Comparison of ENCODE assay signal across 1 cellular context in genomic region chr6:145241039-145241438, GRCh38.
A peak's percentile ranks its signal among the peaks of the same experiment; 100 is the strongest.
TF ChIP-seq lines count a peak whose summit lies in the region.

No MANE protein-coding gene starts in this region.

TF ChIP-seq in IMR-90, 13 proteins besides CTCF, POLR2A, EP300 and RAD21:
- no peak for TF ChIP-seq RCOR1 (IDR thresholded peaks at IDR 0.05; ENCODE audit: insufficient replicate concordance, low read length)
- TF ChIP-seq NFE2L2 (IDR thresholded peaks at IDR 0.05; ENCODE audit: low read depth, low read length): peak; percentile 85
- TF ChIP-seq FOS (IDR thresholded peaks at IDR 0.05; ENCODE audit: low read depth, low read length): 0 out of 2 replicates have a peak, but pooled peaks have one; percentile 15
- no peak for TF ChIP-seq MXI1 (IDR thresholded peaks at IDR 0.05; ENCODE audit: borderline replicate concordance, low read depth, low read length)
